1 cellular context compared by ENCODE assay signal in genomic region chr4:77618383-77619241, GRCh38.
TF ChIP-seq lines count a peak whose summit lies in the region.

No MANE protein-coding gene starts in this region.

TF ChIP-seq in Ishikawa, 13 proteins besides CTCF, POLR2A, EP300 and RAD21 (continued from another document):
- TF ChIP-seq REST (IDR thresholded peaks at IDR 0.05; ENCODE audit: low read depth), result no peak
- no peak for TF ChIP-seq YY1 (IDR thresholded peaks at IDR 0.05; ENCODE audit: low read depth)
- no peak for TF ChIP-seq TCF12 (IDR thresholded peaks at IDR 0.05; ENCODE audit: low read depth)
- no peak for TF ChIP-seq NFIC (IDR thresholded peaks at IDR 0.05)
- no peak for TF ChIP-seq MAX (IDR thresholded peaks at IDR 0.05)
- no peak for TF ChIP-seq CEBPB (IDR thresholded peaks at IDR 0.05)
- TF ChIP-seq FOXM1 (IDR thresholded peaks at IDR 0.05; ENCODE audit: borderline replicate concordance, low read depth), result no peak
